26 cellular contexts compared by ENCODE assay signal in the genomic region with DNA sequence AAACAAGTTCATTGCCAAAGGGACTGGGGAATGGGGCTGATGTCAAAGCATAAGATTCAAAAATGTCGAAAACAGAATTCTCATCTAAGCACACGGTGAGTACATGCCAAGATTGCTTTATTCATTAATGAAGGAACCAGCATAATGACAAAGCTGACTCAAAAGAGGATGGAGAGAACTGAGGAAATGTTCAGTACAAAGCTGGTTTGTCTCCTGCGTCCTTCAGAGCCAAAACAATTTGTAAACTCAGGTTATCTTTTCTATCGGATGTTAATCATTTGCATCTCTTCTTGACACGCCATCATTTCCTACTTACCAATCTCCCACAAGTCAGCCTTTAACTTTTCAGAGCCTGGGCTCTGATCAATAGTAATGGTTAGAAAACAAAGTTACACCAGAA.
"Had no signal": no experiment of that assay in that cellular context is flagged by ENCODE, and none has a peak within 500 bp of the region (broad histone marks: within the 10 kb centered on the region; RNA-seq: fewer than 3 reads in every experiment).

No MANE protein-coding gene starts in this region.

- H3K9me3 ChIP-seq: left ventricle myocardium inferior, right atrium auricular region, right lobe of liver, stomach, suprapubic skin, thoracic aorta, tibial artery, upper lobe of right lung had no signal

- H3K9me3 Mint-ChIP-seq: mesothelial cell of epicardium; naive thymus-derived CD4-positive, alpha-beta T cell; natural killer cell treated with Interleukin-12 subunit alpha and Interleukin-12 subunit beta and Interleukin-15 and Interleukin-18, amount 100 ng/mL, for 72 hours; neural crest cell; stimulated activated naive B cell treated with anti-CD40 and anti-IgM and Interleukin-4, amounts not matched to agents 10 μg/mL and 1 μg/mL and 100 μg/mL, for 72 hours had no signal

- ATAC-seq: naive thymus-derived CD4-positive, alpha-beta T cell; natural killer cell treated with Interleukin-12 subunit alpha and Interleukin-12 subunit beta and Interleukin-15 and Interleukin-18, amount 100 ng/mL, for 72 hours; right lobe of liver; stimulated activated naive B cell treated with anti-CD40 and anti-IgM and Interleukin-4, amounts not matched to agents 10 μg/mL and 1 μg/mL and 100 μg/mL, for 72 hours; stimulated activated naive CD8-positive, alpha-beta T cell treated with anti-CD3 and anti-CD28 coated beads, Interleukin-15, Interleukin-2, amounts not matched to agents 100 U/mL and 50 U/mL, for 24 hours; upper lobe of right lung had no signal

- H3K36me3 Mint-ChIP-seq: mesothelial cell of epicardium; naive thymus-derived CD4-positive, alpha-beta T cell; natural killer cell treated with Interleukin-12 subunit alpha and Interleukin-12 subunit beta and Interleukin-15 and Interleukin-18, amount 100 ng/mL, for 72 hours; stimulated activated naive B cell treated with anti-CD40 and anti-IgM and Interleukin-4, amounts not matched to agents 10 μg/mL and 1 μg/mL and 100 μg/mL, for 72 hours had no signal

- H3K4me2 ChIP-seq: smooth muscle cell had no signal

- H3K4me3 Mint-ChIP-seq: mesothelial cell of epicardium; naive thymus-derived CD4-positive, alpha-beta T cell; natural killer cell treated with Interleukin-12 subunit alpha and Interleukin-12 subunit beta and Interleukin-15 and Interleukin-18, amount 100 ng/mL, for 72 hours; neural crest cell; stimulated activated naive B cell treated with anti-CD40 and anti-IgM and Interleukin-4, amounts not matched to agents 10 μg/mL and 1 μg/mL and 100 μg/mL, for 72 hours had no signal

- H3K36me3 ChIP-seq: left ventricle myocardium inferior, right atrium auricular region, right lobe of liver, stomach, suprapubic skin, thoracic aorta, tibial artery, upper lobe of right lung had no signal

- H3K4me1 ChIP-seq: parathyroid adenoma, right atrium auricular region, right lobe of liver, stomach, tibial artery, upper lobe of right lung had no signal

- H3K79me2 ChIP-seq: parathyroid adenoma had no signal

- DNase-seq: hippocampal formation; kidney; left ventricle myocardium inferior; mesendoderm; naive thymus-derived CD4-positive, alpha-beta T cell; nucleus accumbens; right lobe of liver; stimulated activated CD4-positive, alpha-beta T cell treated with anti-CD3 and anti-CD28 coated beads, Interleukin-1b, Interleukin-23, amount 100 ng/mL, for 48 hours; stimulated activated CD4-positive, alpha-beta T cell treated with anti-CD3 and anti-CD28 coated beads, Interleukin-2, amount 100 ng/mL, for 48 hours; stimulated activated CD4-positive, alpha-beta T cell treated with anti-CD3 and anti-CD28 coated beads, Interleukin-4, amount 100 ng/mL, for 4 hours; stimulated activated naive B cell treated with anti-CD40 and anti-IgM and Interleukin-4, amounts not matched to agents 10 μg/mL and 1 μg/mL and 100 μg/mL, for 72 hours; stimulated activated naive CD8-positive, alpha-beta T cell treated with anti-CD3 and anti-CD28 coated beads, Interleukin-15, Interleukin-2, amounts not matched to agents 100 U/mL and 50 U/mL, for 24 hours; stomach; trophoblast cell; upper lobe of right lung had no signal

- H3K4me3 ChIP-seq: left ventricle myocardium inferior, lung, right atrium auricular region, right lobe of liver, smooth muscle cell, stomach, suprapubic skin, thoracic aorta, tibial artery, upper lobe of right lung had no signal

- H2AFZ ChIP-seq: parathyroid adenoma had no signal

- H3K27ac Mint-ChIP-seq: mesothelial cell of epicardium; naive thymus-derived CD4-positive, alpha-beta T cell; natural killer cell treated with Interleukin-12 subunit alpha and Interleukin-12 subunit beta and Interleukin-15 and Interleukin-18, amount 100 ng/mL, for 72 hours; progenitor cell of endocrine pancreas; stimulated activated naive B cell treated with anti-CD40 and anti-IgM and Interleukin-4, amounts not matched to agents 10 μg/mL and 1 μg/mL and 100 μg/mL, for 72 hours had no signal

- H3K27me3 ChIP-seq: right atrium auricular region, right lobe of liver, tibial artery, upper lobe of right lung had no signal

- H3K9ac ChIP-seq: parathyroid adenoma had no signal

- H3K27ac ChIP-seq: left ventricle myocardium inferior, parathyroid adenoma, right atrium auricular region, right lobe of liver, stomach, suprapubic skin, thoracic aorta, tibial artery, upper lobe of right lung had no signal
